25 cellular contexts compared by ENCODE assay signal in genomic region chr16:71963125-71963875, GRCh38. TPM values are rescaled to one million over a fixed set of nuclear protein-coding genes. Genes with fewer than 3 reads are reported as not detected.
"Had no signal": no experiment of that assay in that cellular context is flagged by ENCODE, and none has a peak within 500 bp of the region (broad histone marks: within the 10 kb centered on the region; RNA-seq: fewer than 3 reads in every experiment).

No MANE protein-coding gene starts in this region.

- H3K9me3 Mint-ChIP-seq: effector memory CD8-positive, alpha-beta T cell; naive thymus-derived CD8-positive, alpha-beta T cell; stimulated activated memory B cell treated with anti-CD40 and anti-IgM and Interleukin-4, amounts not matched to agents 10 μg/mL and 1 μg/mL and 100 μg/mL, for 72 hours; stimulated activated naive CD8-positive, alpha-beta T cell treated with anti-CD3 and anti-CD28 coated beads, Interleukin-15, Interleukin-2, amounts not matched to agents 100 ng/mL and 50 ng/mL, for 24 hours had no signal

- H3K27me3 Mint-ChIP-seq: effector memory CD8-positive, alpha-beta T cell; naive thymus-derived CD8-positive, alpha-beta T cell; stimulated activated naive CD8-positive, alpha-beta T cell treated with anti-CD3 and anti-CD28 coated beads, Interleukin-15, Interleukin-2, amounts not matched to agents 100 ng/mL and 50 ng/mL, for 24 hours had no signal

- H3K9me3 ChIP-seq: esophagus muscularis mucosa, gastrocnemius medialis, mucosa of descending colon, neutrophil, psoas muscle, spleen, tibial artery, upper lobe of left lung, uterus had no signal

- H3K4me3 ChIP-seq: esophagus muscularis mucosa, gastrocnemius medialis, mucosa of descending colon, psoas muscle, spleen, tibial artery, upper lobe of left lung, uterus had no signal

- H3K27ac ChIP-seq: epithelial cell of prostate, esophagus muscularis mucosa, gastrocnemius medialis, neutrophil, psoas muscle, spleen, tibial artery, upper lobe of left lung, uterus had no signal

- ATAC-seq: effector memory CD8-positive, alpha-beta T cell; gastrocnemius medialis; left lobe of liver; mucosa of descending colon; naive thymus-derived CD8-positive, alpha-beta T cell; psoas muscle; sciatic nerve; stimulated activated memory B cell treated with anti-CD40 and anti-IgM and Interleukin-4, amounts not matched to agents 10 μg/mL and 1 μg/mL and 100 μg/mL, for 72 hours had no signal

- H3K36me3 Mint-ChIP-seq: naive thymus-derived CD8-positive, alpha-beta T cell; stimulated activated memory B cell treated with anti-CD40 and anti-IgM and Interleukin-4, amounts not matched to agents 10 μg/mL and 1 μg/mL and 100 μg/mL, for 72 hours had no signal

- H3K27me3 ChIP-seq: esophagus muscularis mucosa, gastrocnemius medialis, neutrophil, spleen, upper lobe of left lung, uterus had no signal

- H3K27ac Mint-ChIP-seq: effector memory CD8-positive, alpha-beta T cell; stimulated activated memory B cell treated with anti-CD40 and anti-IgM and Interleukin-4, amounts not matched to agents 10 μg/mL and 1 μg/mL and 100 μg/mL, for 72 hours; stimulated activated naive CD8-positive, alpha-beta T cell treated with anti-CD3 and anti-CD28 coated beads, Interleukin-15, Interleukin-2, amounts not matched to agents 100 ng/mL and 50 ng/mL, for 24 hours had no signal

- DNase-seq: effector memory CD8-positive, alpha-beta T cell; gastrocnemius medialis; glutamatergic neuron; islet precursor cell; mammary epithelial cell; mucosa of descending colon; naive thymus-derived CD8-positive, alpha-beta T cell; psoas muscle; retina; spleen; stimulated activated CD4-positive, alpha-beta T cell treated with anti-CD3 and anti-CD28 coated beads, Interleukin-15, amount 100 ng/mL, for 24 hours; stimulated activated CD4-positive, alpha-beta T cell treated with anti-CD3 and anti-CD28 coated beads, Interleukin-1b, Interleukin-23, amount 100 ng/mL, for 48 hours; stimulated activated CD4-positive, alpha-beta T cell treated with anti-CD3 and anti-CD28 coated beads, Interleukin-4, amount 100 ng/mL, for 24 hours; tibial artery; upper lobe of left lung; uterus had no signal

- H3K36me3 ChIP-seq: esophagus muscularis mucosa, gastrocnemius medialis, neutrophil, spleen, tibial artery, upper lobe of left lung, uterus had no signal

- H3K4me3 Mint-ChIP-seq: effector memory CD8-positive, alpha-beta T cell; naive thymus-derived CD8-positive, alpha-beta T cell; stimulated activated memory B cell treated with anti-CD40 and anti-IgM and Interleukin-4, amounts not matched to agents 10 μg/mL and 1 μg/mL and 100 μg/mL, for 72 hours; stimulated activated naive CD8-positive, alpha-beta T cell treated with anti-CD3 and anti-CD28 coated beads, Interleukin-15, Interleukin-2, amounts not matched to agents 100 ng/mL and 50 ng/mL, for 24 hours had no signal

- H3K4me1 ChIP-seq: psoas muscle, tibial artery, upper lobe of left lung, uterus had no signal

RNA-seq across cellular contexts. Expression of gene PKD1L3, which starts 36.9 kb away (rescaled TPM):
- total RNA-seq: fibroblast of villous mesenchyme; gastrocnemius medialis; naive thymus-derived CD8-positive, alpha-beta T cell; osteoblast had no signal
